20 cellular contexts compared by ENCODE assay signal in the genomic region with DNA sequence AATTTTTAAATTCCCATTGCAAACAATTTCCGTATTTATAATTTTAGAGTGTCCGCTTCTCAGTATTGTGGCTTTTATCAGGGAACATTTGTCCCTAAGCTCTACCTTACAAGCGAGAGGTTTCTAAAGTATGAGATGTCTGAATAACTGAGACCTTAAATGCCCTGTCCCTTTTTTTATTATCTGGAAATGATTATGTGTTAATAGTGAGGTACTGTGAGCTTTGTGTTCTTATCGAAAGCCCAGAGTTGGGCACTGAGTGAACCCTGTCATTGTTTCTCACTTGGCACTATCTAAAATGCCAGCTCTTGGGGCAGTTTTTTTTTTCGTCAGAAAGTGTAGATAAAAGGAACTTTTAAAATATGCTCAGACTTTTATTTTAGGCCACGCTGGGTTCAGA. TPM values are rescaled to one million over a fixed set of nuclear protein-coding genes. Genes with fewer than 3 reads are reported as not detected.
A peak's percentile ranks its signal among the peaks of the same experiment; 100 is the strongest.
DNase-seq lines count a peak whose midpoint lies in the region; ATAC-seq and TF ChIP-seq lines count a peak whose summit lies in the region.
"Had no signal": no experiment of that assay in that cellular context is flagged by ENCODE, and none has a peak within 500 bp of the region (broad histone marks: within the 10 kb centered on the region; RNA-seq: fewer than 3 reads in every experiment).

No MANE protein-coding gene starts in this region.

- H3K4me3 Mint-ChIP-seq in activated CD8-positive, alpha-beta memory T cell treated with anti-CD3 and anti-CD28 coated beads, Interleukin-2, amount 10 ng/mL, durations not matched to agents 7 days and 5 days, result no peak overlapping the region
- H3K4me3 Mint-ChIP-seq: CD4-positive, CD25-positive, alpha-beta regulatory T cell; CD8-positive, alpha-beta T cell; GM23338; H9; HFFc6 had no signal

- ATAC-seq in heart left ventricle (peak; percentile 29 to 48 (median 42)), HCT116 (no peak), Panc1 (no peak)
- no peak for ATAC-seq in activated CD8-positive, alpha-beta memory T cell treated with anti-CD3 and anti-CD28 coated beads, Interleukin-2, amount 10 ng/mL, durations not matched to agents 7 days and 5 days
- ATAC-seq: CD8-positive, alpha-beta T cell; GM12878; GM23338 had no signal

- no peak overlapping the region for H2AFZ ChIP-seq in HCT116 (ENCODE audit: low read depth, low read length, poor library complexity, severe bottlenecking)
- H2AFZ ChIP-seq: GM23338 had no signal

- no peaks in the 10 kb centered on the region for H3K9me2 ChIP-seq in HCT116 (ENCODE audit: insufficient read depth)

- no peak for DNase-seq in heart left ventricle
- no peak for DNase-seq in cardiac septum (ENCODE audit: low spot score)
- DNase-seq in HCT116 (ENCODE audit: low read depth, low spot score), result no peak
- DNase-seq in Panc1 (ENCODE audit: low read depth, low spot score), result no peak
- no peak for DNase-seq in left ventricle myocardium inferior
- DNase-seq in suprapubic skin (ENCODE audit: low spot score in 2 of 2), result no peak
- DNase-seq in activated gamma-delta T cell treated with Interleukin-2 at 50 U/mL for 16 hours, result no peak
- no peak for DNase-seq in activated CD8-positive, alpha-beta memory T cell treated with anti-CD3 and anti-CD28 coated beads, Interleukin-2, amount 10 ng/mL, durations not matched to agents 7 days and 5 days
- DNase-seq: Caco-2; CD8-positive, alpha-beta T cell; DMS153; DMS79; EL; GDM1; H9; HFFc6 had no signal

- H3K9me3 ChIP-seq in heart left ventricle (no peaks in the 10 kb centered on the region), HCT116 (ENCODE audit: control insufficient read depth in 1 of 2, insufficient read depth in 1 of 2, low read depth in 1 of 2, low read length in 2 of 2) (no peaks in the 10 kb centered on the region), Panc1 (ENCODE audit: control insufficient read depth, insufficient read depth, low read depth, low read length) (no peaks in the 10 kb centered on the region), left ventricle myocardium inferior (replicated peaks) (no peaks in the 10 kb centered on the region), suprapubic skin (no peaks in the 10 kb centered on the region)
- H3K9me3 ChIP-seq: Caco-2 had no signal

- no peak overlapping the region for H3K4me2 ChIP-seq in HCT116 (ENCODE audit: low read length)
- H3K4me2 ChIP-seq: GM23338 had no signal

- peaks cover 3% of the 10 kb centered on the region; the same call in 1 of the 2 replicates for H4K20me1 ChIP-seq in HCT116 (ENCODE audit: insufficient read depth)

- RAD21 ChIA-PET in HCT116 (lab: Charles Lee; ENCODE audit: low non-redundant PET in 1 of 2, low total read pairs in 2 of 2, uncharacterized antibody in 2 of 2, unreplicated experiment in 2 of 2), result no interaction called here

- POLR2A ChIA-PET in HCT116 (lab: Charles Lee), result no interaction called here
- POLR2A ChIA-PET in Panc1 (lab: Charles Lee), result interaction anchor here (0.5 kb wide), 1 partner anchor 61 kb away, joined by 7 read pairs; no protein-coding TSS in a partner anchor

- TF ChIP-seq CTCF in heart left ventricle (IDR thresholded peaks at IDR 0.05) (no peak), HCT116 (IDR thresholded peaks at IDR 0.05 in 2 of 3, conservative IDR thresholded peaks at IDR 0.05 in 1 of 3; ENCODE audit: borderline replicate concordance in 1 of 3, insufficient read depth in 1 of 3, low read depth in 2 of 3, low read length in 2 of 3) (no peak), Panc1 (IDR thresholded peaks at IDR 0.05) (no peak), left ventricle myocardium inferior (IDR thresholded peaks at IDR 0.05; ENCODE audit: borderline replicate concordance) (no peak), suprapubic skin (IDR thresholded peaks at IDR 0.05) (no peak)

- H3K9me3 Mint-ChIP-seq in activated CD8-positive, alpha-beta memory T cell treated with anti-CD3 and anti-CD28 coated beads, Interleukin-2, amount 10 ng/mL, durations not matched to agents 7 days and 5 days (ENCODE audit: low read depth), result no peaks in the 10 kb centered on the region
- H3K9me3 Mint-ChIP-seq: CD4-positive, CD25-positive, alpha-beta regulatory T cell; CD8-positive, alpha-beta T cell; GM23338; H9; HFFc6 had no signal

- intact Hi-C loops in heart left ventricle (cut with DNase I) (no loop called here), cardiac septum (cut with DNase I) (no loop called here), HCT116 (cut with micrococcal nuclease) (no loop called here), Panc1 (cut with micrococcal nuclease; ENCODE audit: unreplicated experiment) (no loop called here), left ventricle myocardium inferior (cut with micrococcal nuclease) (no loop called here)

- no peak overlapping the region for H3K27ac Mint-ChIP-seq in activated CD8-positive, alpha-beta memory T cell treated with anti-CD3 and anti-CD28 coated beads, Interleukin-2, amount 10 ng/mL, durations not matched to agents 7 days and 5 days
- H3K27ac Mint-ChIP-seq: CD4-positive, CD25-positive, alpha-beta regulatory T cell; CD8-positive, alpha-beta T cell; GM23338; HFFc6 had no signal

- TF ChIP-seq POLR2A in heart left ventricle (IDR thresholded peaks at IDR 0.05) (no peak), HCT116 (IDR thresholded peaks at IDR 0.05; ENCODE audit: borderline replicate concordance, extremely low read depth, insufficient read depth, insufficient read length) (no peak), suprapubic skin (IDR thresholded peaks at IDR 0.05) (no peak)

- H3K27me3 ChIP-seq in heart left ventricle (peaks cover 0 to 48% (median 0%) of the 10 kb centered on the region in 9 donors), HCT116 (ENCODE audit: insufficient read depth, low read length) (no peaks in the 10 kb centered on the region), Panc1 (ENCODE audit: control insufficient read depth, insufficient read depth, low read length) (no peaks in the 10 kb centered on the region), left ventricle myocardium inferior (ENCODE audit: low read depth) (no peaks in the 10 kb centered on the region), suprapubic skin (no peaks in the 10 kb centered on the region)

- CTCF ChIA-PET in HCT116 (lab: Charles Lee) (no interaction called here), Panc1 (lab: Charles Lee) (no interaction called here)
- CTCF ChIA-PET in activated CD8-positive, alpha-beta memory T cell treated with anti-CD3 and anti-CD28 coated beads, Interleukin-2, amount 10 ng/mL, durations not matched to agents 7 days and 5 days (lab: Charles Lee), result interaction anchor here (1.4 kb wide), 1 partner anchor 11 kb away, joined by 6 read pairs; no protein-coding TSS in a partner anchor

- H3K27me3 Mint-ChIP-seq in activated CD8-positive, alpha-beta memory T cell treated with anti-CD3 and anti-CD28 coated beads, Interleukin-2, amount 10 ng/mL, durations not matched to agents 7 days and 5 days, result peaks cover 69% of the 10 kb centered on the region

- H3K4me1 ChIP-seq in heart left ventricle (peaks cover 0 to 67% (median 12%) of the 10 kb centered on the region in 12 donors), HCT116 (ENCODE audit: control insufficient read depth in 1 of 2, insufficient read depth in 2 of 2, low read length in 2 of 2) (peaks cover 0 to 7% of the 10 kb centered on the region in 2 experiments; a peak in 2 of 4 replicates), Panc1 (ENCODE audit: control insufficient read depth, insufficient read depth, low read length) (no peaks in the 10 kb centered on the region), left ventricle myocardium inferior (peaks cover 85% of the 10 kb centered on the region), suprapubic skin (no peaks in the 10 kb centered on the region)

- H3K4me1 Mint-ChIP-seq in activated CD8-positive, alpha-beta memory T cell treated with anti-CD3 and anti-CD28 coated beads, Interleukin-2, amount 10 ng/mL, durations not matched to agents 7 days and 5 days, result peaks cover 11% of the 10 kb centered on the region
- H3K4me1 Mint-ChIP-seq: CD4-positive, CD25-positive, alpha-beta regulatory T cell had no signal

- no peak for TF ChIP-seq RAD21 in HCT116 (IDR thresholded peaks at IDR 0.05; ENCODE audit: low read depth)

- peaks cover 81% of the 10 kb centered on the region for H3K79me2 ChIP-seq in HCT116 (ENCODE audit: insufficient read depth, low read length)

- no peak overlapping the region for H3K9ac ChIP-seq in HCT116 (ENCODE audit: low read length)

- WGBS in heart left ventricle, 4 donors, result 64 to 79% (median 70%) methylated on average over 6 of the region's 6 CpGs
- WGBS in suprapubic skin, result 91% methylated on average over 6 of the region's 6 CpGs

- no peaks in the 10 kb centered on the region for H3K36me3 Mint-ChIP-seq in activated CD8-positive, alpha-beta memory T cell treated with anti-CD3 and anti-CD28 coated beads, Interleukin-2, amount 10 ng/mL, durations not matched to agents 7 days and 5 days
- H3K36me3 Mint-ChIP-seq: CD4-positive, CD25-positive, alpha-beta regulatory T cell; CD8-positive, alpha-beta T cell had no signal

- H3K36me3 ChIP-seq in heart left ventricle (peaks cover 0 to 81% (median 73%) of the 10 kb centered on the region in 9 donors), HCT116 (ENCODE audit: control insufficient read depth in 1 of 2, insufficient read depth in 2 of 2, low read length in 2 of 2) (peaks cover 62 to 71% of the 10 kb centered on the region in 2 experiments), Panc1 (ENCODE audit: control insufficient read depth, insufficient read depth, low read length) (peaks cover 55% of the 10 kb centered on the region), left ventricle myocardium inferior (peaks cover 78% of the 10 kb centered on the region), suprapubic skin (peaks cover 74% of the 10 kb centered on the region)

- H3K27ac ChIP-seq in heart left ventricle (peak overlapping the region in 8 of 12 donors; percentile 3 to 83 (median 44)), HCT116 (ENCODE audit: low read depth, low read length) (no peak overlapping the region), Panc1 (ENCODE audit: low read length) (no peak overlapping the region), left ventricle myocardium inferior (replicated peaks) (peak overlapping the region; percentile 86), suprapubic skin (no peak overlapping the region)
- H3K27ac ChIP-seq: C4-2B had no signal

- TF ChIP-seq EP300 in suprapubic skin (IDR thresholded peaks at IDR 0.05), result no peak

- BruUV-seq in HCT116 (replicated peaks; lab: Mats Ljungman, UMichigan) (TSS peak; percentile 6), Panc1 (replicated peaks; lab: Mats Ljungman, UMichigan) (TSS peak; percentile 2)

- in situ Hi-C loops in Panc1 (cut with HindIII; ENCODE audit: low pct_unique_long_range_greater_than_20kb, low sequenced_read_pairs), result no loop called here

- H3K4me3 ChIP-seq in heart left ventricle (no peak overlapping the region), HCT116 (replicated peaks in 1 of 2; ENCODE audit: low read depth in 1 of 2, low read length in 2 of 2) (no peak overlapping the region), Panc1 (ENCODE audit: low read depth in 2 of 2, low read length in 2 of 2) (no peak overlapping the region), left ventricle myocardium inferior (no peak overlapping the region), suprapubic skin (no peak overlapping the region)
- H3K4me3 ChIP-seq: GM12878, GM23338 had no signal

RNA-seq across cellular contexts. Expression of a gene that starts 9.5 kb away (rescaled TPM):
- 100 to 1,000 TPM; 109 to 186 (median 143) TPM for total RNA-seq in heart left ventricle
- polyA plus RNA-seq in heart left ventricle, result 100 to 1,000 TPM in 1 of 2 donors, 10 to 100 TPM in 1; 77.3 to 100 TPM
- 171 TPM for total RNA-seq in cardiac septum
- 249 TPM for total RNA-seq in HCT116 (2021; ENCODE audit: unreplicated experiment)
- polyA plus RNA-seq in HCT116 (2012), result 162 and 187 TPM in 2 replicates
- 503 TPM for total RNA-seq in Panc1 (2021; ENCODE audit: unreplicated experiment)
- 500 TPM for polyA plus RNA-seq in Panc1 (2012; ENCODE audit: insufficient read length)
- 144 TPM for total RNA-seq in left ventricle myocardium inferior
- 100 to 1,000 TPM; 179 to 458 (median 200) TPM for total RNA-seq in suprapubic skin
- 1 to 10 TPM; 1.0 to 1.4 TPM for total RNA-seq in activated CD8-positive, alpha-beta memory T cell treated with anti-CD3 and anti-CD28 coated beads, Interleukin-2, amount 10 ng/mL, durations not matched to agents 7 days and 5 days

Comparison
In these comparisons a context has a peak if more than half of its experiments do, and no peak if none do; other contexts are left out.
1. ATAC-seq: peak in heart left ventricle (4 of 4); none in HCT116 (single experiment), Panc1 (single experiment) and activated CD8-positive, alpha-beta memory T cell treated with anti-CD3 and anti-CD28 coated beads, Interleukin-2, amount 10 ng/mL, durations not matched to agents 7 days and 5 days (single experiment).
2. H3K27ac ChIP-seq: peak in heart left ventricle (8 of 12) and left ventricle myocardium inferior (single experiment); none in HCT116 (single experiment), Panc1 (single experiment) and suprapubic skin (single experiment).
3. RNA of a gene that starts 9.5 kb away (total RNA-seq): 503 TPM in Panc1 (single experiment), 249 TPM in HCT116 (single experiment), 179 to 458 TPM in suprapubic skin, 171 TPM in cardiac septum (single experiment), 144 TPM in left ventricle myocardium inferior (single experiment) and 109 to 186 TPM in heart left ventricle; 1.0 to 1.4 TPM in activated CD8-positive, alpha-beta memory T cell treated with anti-CD3 and anti-CD28 coated beads, Interleukin-2, amount 10 ng/mL, durations not matched to agents 7 days and 5 days; every median in the first group is over 10 times any median in the second.